18 cellular contexts compared by ENCODE assay signal in genomic region chr20:57056651-57057050, GRCh38.
"Had no signal": no experiment of that assay in that cellular context is flagged by ENCODE, and none has a peak within 500 bp of the region (broad histone marks: within the 10 kb centered on the region; RNA-seq: fewer than 3 reads in every experiment).

No MANE protein-coding gene starts in this region.

- H3K9me3 ChIP-seq: lower lobe of right lung, thyroid gland had no signal

- DNase-seq: activated B cell treated with CpG ODN at 0.5 μM for 24 hours; activated CD4-positive, alpha-beta T cell treated with anti-CD3 and anti-CD28 coated beads for 36 hours; activated CD4-positive, alpha-beta T cell treated with anti-CD3 and anti-CD28 coated beads, Interleukin-2, amount 50 U/mL, for 4 hours; activated CD8-positive, alpha-beta memory T cell treated with anti-CD3 and anti-CD28 coated beads for 24 hours; activated CD8-positive, alpha-beta memory T cell treated with anti-CD3 and anti-CD28 coated beads, Interleukin-2, amount 50 U/mL, for 4 hours; activated T-cell treated with anti-CD3 and anti-CD28 coated beads, Interleukin-2, amount 50 U/mL, for 24 hours; aorta; brain microvascular endothelial cell; central memory CD4-positive, alpha-beta T cell; effector memory CD4-positive, alpha-beta T cell; hypothalamus; lower lobe of right lung; naive thymus-derived CD8-positive, alpha-beta T cell; spleen; substantia nigra; T1000; thyroid gland had no signal

- H3K4me1 ChIP-seq: lower lobe of right lung, spleen had no signal

- H2AFZ ChIP-seq: neural progenitor cell had no signal

- H3K36me3 ChIP-seq: brain microvascular endothelial cell, lower lobe of right lung, neural progenitor cell, spleen, thyroid gland had no signal

- H3K4me2 ChIP-seq: neural progenitor cell had no signal

- H3K27me3 ChIP-seq: brain microvascular endothelial cell, thyroid gland had no signal

- H3K4me3 ChIP-seq: lower lobe of right lung, neural progenitor cell, spleen, thyroid gland had no signal

- H3K9ac ChIP-seq: neural progenitor cell had no signal

- H3K27ac ChIP-seq: brain microvascular endothelial cell, lower lobe of right lung, neural progenitor cell, spleen, thyroid gland had no signal
